ENCODE assay signal across 11 cellular contexts in the genomic region with DNA sequence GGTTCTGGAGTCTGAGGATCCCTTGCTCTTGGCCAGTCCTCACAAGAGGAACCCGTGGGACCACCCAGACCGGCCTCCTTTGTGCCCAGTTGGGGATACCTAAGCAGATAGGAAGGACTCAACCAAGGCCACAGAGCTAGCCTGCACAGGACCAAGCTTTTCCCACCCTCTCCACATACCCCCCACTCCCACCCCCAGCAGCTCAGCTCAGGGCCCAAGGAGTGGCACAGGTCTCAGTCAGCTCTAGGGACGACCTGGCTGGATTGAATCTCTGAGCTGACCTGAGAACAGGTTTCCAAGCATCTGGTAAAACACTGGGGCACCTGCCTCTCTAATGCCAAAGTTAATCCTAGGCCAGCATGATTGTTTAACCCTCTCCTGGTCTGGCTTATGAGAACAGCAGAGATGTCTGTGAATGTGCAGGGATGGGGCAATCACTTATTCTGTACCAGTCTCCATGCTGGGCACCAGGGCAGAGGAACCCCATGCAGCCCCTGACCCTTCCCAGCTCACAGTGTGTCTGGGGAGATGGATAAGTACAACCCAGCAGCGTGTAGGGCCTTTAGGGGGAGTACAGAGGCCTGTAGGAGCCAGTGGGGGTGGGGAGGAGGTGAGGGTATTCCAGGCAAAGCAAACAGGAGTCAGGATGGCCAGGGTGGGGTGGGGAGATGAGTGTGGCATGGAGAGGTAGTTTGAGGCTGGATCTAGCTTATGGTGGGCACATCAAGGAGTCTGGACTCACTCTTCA. TPM values are rescaled to one million over a fixed set of nuclear protein-coding genes. Genes with fewer than 3 reads are reported as not detected.
DNase-seq lines count a peak whose midpoint lies in the region; ATAC-seq and TF ChIP-seq lines count a peak whose summit lies in the region.
"Had no signal": no experiment of that assay in that cellular context is flagged by ENCODE, and none has a peak within 500 bp of the region (broad histone marks: within the 10 kb centered on the region; RNA-seq: fewer than 3 reads in every experiment).

No MANE protein-coding gene starts in this region.

- no peak overlapping the region for H3K9ac ChIP-seq in iPS-15b (ENCODE audit: low read depth, low read length)

- no peaks in the 10 kb centered on the region for H3K9me3 ChIP-seq in iPS-15b (ENCODE audit: control insufficient read depth, insufficient read depth, low read length)

- POLR2A ChIA-PET in activated CD8-positive, alpha-beta T cell treated with anti-CD3 and anti-CD28 coated beads, Interleukin-2, amount 10 ng/mL, durations not matched to agents 7 days and 5 days (lab: Charles Lee), result no interaction called here

- peaks cover 10% of the 10 kb centered on the region for H3K9me3 Mint-ChIP-seq in progenitor cell of endocrine pancreas (ENCODE audit: low read depth)
- H3K9me3 Mint-ChIP-seq in activated CD8-positive, alpha-beta T cell treated with anti-CD3 and anti-CD28 coated beads, Interleukin-2, amount 10 ng/mL, durations not matched to agents 7 days and 5 days (ENCODE audit: insufficient read depth), result peaks cover 3% of the 10 kb centered on the region

- peak overlapping the region; percentile 83 for H3K4me3 ChIP-seq in iPS-15b (ENCODE audit: low read depth, low read length)

- peak overlapping the region; percentile 77 for H3K4me3 Mint-ChIP-seq in progenitor cell of endocrine pancreas (ENCODE audit: low read depth)
- H3K4me3 Mint-ChIP-seq in activated CD8-positive, alpha-beta T cell treated with anti-CD3 and anti-CD28 coated beads, Interleukin-2, amount 10 ng/mL, durations not matched to agents 7 days and 5 days, result no peak overlapping the region

- peaks cover 21% of the 10 kb centered on the region for H3K36me3 Mint-ChIP-seq in progenitor cell of endocrine pancreas (ENCODE audit: insufficient read depth)
- no peaks in the 10 kb centered on the region for H3K36me3 Mint-ChIP-seq in activated CD8-positive, alpha-beta T cell treated with anti-CD3 and anti-CD28 coated beads, Interleukin-2, amount 10 ng/mL, durations not matched to agents 7 days and 5 days (ENCODE audit: low read depth)

- no peaks in the 10 kb centered on the region for H3K4me1 ChIP-seq in iPS-15b (ENCODE audit: control insufficient read depth, insufficient read depth, low read length)

- no peaks in the 10 kb centered on the region for H3K36me3 ChIP-seq in iPS-15b (ENCODE audit: control insufficient read depth, insufficient read depth, low read length)

- H3K27me3 Mint-ChIP-seq in progenitor cell of endocrine pancreas, result no peaks in the 10 kb centered on the region
- H3K27me3 Mint-ChIP-seq in activated CD8-positive, alpha-beta T cell treated with anti-CD3 and anti-CD28 coated beads, Interleukin-2, amount 10 ng/mL, durations not matched to agents 7 days and 5 days (ENCODE audit: low read depth), result peaks cover 33% of the 10 kb centered on the region

- peak overlapping the region; percentile 92 for H3K27ac Mint-ChIP-seq in progenitor cell of endocrine pancreas
- no peak overlapping the region for H3K27ac Mint-ChIP-seq in activated CD8-positive, alpha-beta T cell treated with anti-CD3 and anti-CD28 coated beads, Interleukin-2, amount 10 ng/mL, durations not matched to agents 7 days and 5 days

- CTCF ChIA-PET in activated CD8-positive, alpha-beta T cell treated with anti-CD3 and anti-CD28 coated beads, Interleukin-2, amount 10 ng/mL, durations not matched to agents 7 days and 5 days (lab: Charles Lee), result interaction anchor here (0.9 to 2.8 kb wide), 3 partner anchors 8 to 191 kb away, joined by 3 to 8 read pairs (median 5); no protein-coding TSS in a partner anchor

- no peak for TF ChIP-seq CTCF in progenitor cell of endocrine pancreas (IDR thresholded peaks at IDR 0.05; ENCODE audit: unreplicated experiment)

- peaks cover 42% of the 10 kb centered on the region for H3K27me3 ChIP-seq in iPS-15b (ENCODE audit: control insufficient read depth, insufficient read depth, low read length)

- H3K4me1 Mint-ChIP-seq in progenitor cell of endocrine pancreas (ENCODE audit: low read depth), result peaks cover 26% of the 10 kb centered on the region
- no peaks in the 10 kb centered on the region for H3K4me1 Mint-ChIP-seq in activated CD8-positive, alpha-beta T cell treated with anti-CD3 and anti-CD28 coated beads, Interleukin-2, amount 10 ng/mL, durations not matched to agents 7 days and 5 days (ENCODE audit: low read depth)

- no peak for ATAC-seq in activated CD8-positive, alpha-beta T cell treated with anti-CD3 and anti-CD28 coated beads, Interleukin-2, amount 10 ng/mL, durations not matched to agents 7 days and 5 days

- DNase-seq in DMS 273 treated with DMSO at 0.1 percent for 48 hours (lab: John Stamatoyannopoulos, UW) (peak; percentile 54), NCI-H524 treated with DMSO at 0.1 percent for 48 hours (lab: John Stamatoyannopoulos, UW) (peak; percentile 64), progenitor cell of endocrine pancreas (ENCODE audit: low spot score, unreplicated experiment) (no peak), HCEC 1CT (no peak)
- no peak for DNase-seq in activated CD4-positive, alpha-beta T cell treated with anti-CD3 and anti-CD28 coated beads for 4 hours
- DNase-seq in activated CD8-positive, alpha-beta T cell treated with anti-CD3 and anti-CD28 coated beads, Interleukin-2, amount 10 ng/mL, durations not matched to agents 7 days and 5 days, result no peak
- DNase-seq: activated naive CD4-positive, alpha-beta T cell; GF-D8; mammary epithelial cell; OCI-M1 had no signal

RNA-seq across cellular contexts. Expression of a gene that starts 0.6 kb away (rescaled TPM):
- total RNA-seq in progenitor cell of endocrine pancreas, result 166 and 176 TPM in 2 replicates
- not detected for total RNA-seq in activated CD8-positive, alpha-beta T cell treated with anti-CD3 and anti-CD28 coated beads, Interleukin-2, amount 10 ng/mL, durations not matched to agents 7 days and 5 days

RNA-seq across cellular contexts. Expression of a gene that starts 21.6 kb away (rescaled TPM):
- 678 and 717 TPM in 2 replicates for total RNA-seq in progenitor cell of endocrine pancreas
- not detected for total RNA-seq in activated CD8-positive, alpha-beta T cell treated with anti-CD3 and anti-CD28 coated beads, Interleukin-2, amount 10 ng/mL, durations not matched to agents 7 days and 5 days
- total RNA-seq: mammary epithelial cell had no signal

RNA-seq across cellular contexts. Expression of a gene that starts 55.6 kb away (rescaled TPM):
- 162 and 178 TPM in 2 replicates for total RNA-seq in progenitor cell of endocrine pancreas
- total RNA-seq in activated CD8-positive, alpha-beta T cell treated with anti-CD3 and anti-CD28 coated beads, Interleukin-2, amount 10 ng/mL, durations not matched to agents 7 days and 5 days, result under 1 TPM; 0.47 to 0.99 TPM

Comparison
In these comparisons a context has a peak if more than half of its experiments do, and no peak if none do; other contexts are left out.
1. DNase-seq: peak in DMS 273 treated with DMSO at 0.1 percent for 48 hours (single experiment) and NCI-H524 treated with DMSO at 0.1 percent for 48 hours (single experiment); none in progenitor cell of endocrine pancreas (single experiment), activated CD4-positive, alpha-beta T cell treated with anti-CD3 and anti-CD28 coated beads for 4 hours (0 of 2), HCEC 1CT (single experiment) and activated CD8-positive, alpha-beta T cell treated with anti-CD3 and anti-CD28 coated beads, Interleukin-2, amount 10 ng/mL, durations not matched to agents 7 days and 5 days (single experiment).
2. RNA of a gene that starts 0.6 kb away (total RNA-seq): 166 to 176 TPM in progenitor cell of endocrine pancreas; not detected in activated CD8-positive, alpha-beta T cell treated with anti-CD3 and anti-CD28 coated beads, Interleukin-2, amount 10 ng/mL, durations not matched to agents 7 days and 5 days; every median in the first group is over 100 times any median in the second.
3. RNA of a gene that starts 21.6 kb away (total RNA-seq): 678 to 717 TPM in progenitor cell of endocrine pancreas; not detected in activated CD8-positive, alpha-beta T cell treated with anti-CD3 and anti-CD28 coated beads, Interleukin-2, amount 10 ng/mL, durations not matched to agents 7 days and 5 days; every median in the first group is over 100 times any median in the second.
4. RNA of a gene that starts 55.6 kb away (total RNA-seq): 162 to 178 TPM in progenitor cell of endocrine pancreas; 0.47 to 0.99 TPM in activated CD8-positive, alpha-beta T cell treated with anti-CD3 and anti-CD28 coated beads, Interleukin-2, amount 10 ng/mL, durations not matched to agents 7 days and 5 days; every median in the first group is over 10 times any median in the second.